1 cellular context compared by ENCODE assay signal in the genomic region with DNA sequence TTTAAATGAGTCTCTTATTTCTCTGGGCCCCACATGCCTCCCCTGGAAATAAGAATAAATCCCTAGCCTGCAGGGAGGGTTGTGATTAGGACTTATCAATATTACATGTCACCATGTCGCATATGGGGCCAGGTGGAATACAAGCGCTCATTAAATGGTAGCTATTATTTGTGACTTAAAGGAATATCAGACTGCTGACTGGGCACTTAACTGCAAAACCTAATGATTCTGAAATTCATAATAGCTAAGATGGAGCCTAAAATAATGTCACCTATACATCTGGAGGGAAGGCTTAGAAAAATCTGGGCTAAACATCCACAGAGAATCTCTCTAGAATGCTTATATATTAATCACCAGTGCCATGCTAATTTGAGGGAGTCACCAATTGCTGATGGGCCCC.
TF ChIP-seq lines count a peak whose summit lies in the region.

No MANE protein-coding gene starts in this region.

TF ChIP-seq in HepG2, 621 proteins besides CTCF, POLR2A, EP300 and RAD21 (continued from another document):
- TF ChIP-seq, protein P1, sequence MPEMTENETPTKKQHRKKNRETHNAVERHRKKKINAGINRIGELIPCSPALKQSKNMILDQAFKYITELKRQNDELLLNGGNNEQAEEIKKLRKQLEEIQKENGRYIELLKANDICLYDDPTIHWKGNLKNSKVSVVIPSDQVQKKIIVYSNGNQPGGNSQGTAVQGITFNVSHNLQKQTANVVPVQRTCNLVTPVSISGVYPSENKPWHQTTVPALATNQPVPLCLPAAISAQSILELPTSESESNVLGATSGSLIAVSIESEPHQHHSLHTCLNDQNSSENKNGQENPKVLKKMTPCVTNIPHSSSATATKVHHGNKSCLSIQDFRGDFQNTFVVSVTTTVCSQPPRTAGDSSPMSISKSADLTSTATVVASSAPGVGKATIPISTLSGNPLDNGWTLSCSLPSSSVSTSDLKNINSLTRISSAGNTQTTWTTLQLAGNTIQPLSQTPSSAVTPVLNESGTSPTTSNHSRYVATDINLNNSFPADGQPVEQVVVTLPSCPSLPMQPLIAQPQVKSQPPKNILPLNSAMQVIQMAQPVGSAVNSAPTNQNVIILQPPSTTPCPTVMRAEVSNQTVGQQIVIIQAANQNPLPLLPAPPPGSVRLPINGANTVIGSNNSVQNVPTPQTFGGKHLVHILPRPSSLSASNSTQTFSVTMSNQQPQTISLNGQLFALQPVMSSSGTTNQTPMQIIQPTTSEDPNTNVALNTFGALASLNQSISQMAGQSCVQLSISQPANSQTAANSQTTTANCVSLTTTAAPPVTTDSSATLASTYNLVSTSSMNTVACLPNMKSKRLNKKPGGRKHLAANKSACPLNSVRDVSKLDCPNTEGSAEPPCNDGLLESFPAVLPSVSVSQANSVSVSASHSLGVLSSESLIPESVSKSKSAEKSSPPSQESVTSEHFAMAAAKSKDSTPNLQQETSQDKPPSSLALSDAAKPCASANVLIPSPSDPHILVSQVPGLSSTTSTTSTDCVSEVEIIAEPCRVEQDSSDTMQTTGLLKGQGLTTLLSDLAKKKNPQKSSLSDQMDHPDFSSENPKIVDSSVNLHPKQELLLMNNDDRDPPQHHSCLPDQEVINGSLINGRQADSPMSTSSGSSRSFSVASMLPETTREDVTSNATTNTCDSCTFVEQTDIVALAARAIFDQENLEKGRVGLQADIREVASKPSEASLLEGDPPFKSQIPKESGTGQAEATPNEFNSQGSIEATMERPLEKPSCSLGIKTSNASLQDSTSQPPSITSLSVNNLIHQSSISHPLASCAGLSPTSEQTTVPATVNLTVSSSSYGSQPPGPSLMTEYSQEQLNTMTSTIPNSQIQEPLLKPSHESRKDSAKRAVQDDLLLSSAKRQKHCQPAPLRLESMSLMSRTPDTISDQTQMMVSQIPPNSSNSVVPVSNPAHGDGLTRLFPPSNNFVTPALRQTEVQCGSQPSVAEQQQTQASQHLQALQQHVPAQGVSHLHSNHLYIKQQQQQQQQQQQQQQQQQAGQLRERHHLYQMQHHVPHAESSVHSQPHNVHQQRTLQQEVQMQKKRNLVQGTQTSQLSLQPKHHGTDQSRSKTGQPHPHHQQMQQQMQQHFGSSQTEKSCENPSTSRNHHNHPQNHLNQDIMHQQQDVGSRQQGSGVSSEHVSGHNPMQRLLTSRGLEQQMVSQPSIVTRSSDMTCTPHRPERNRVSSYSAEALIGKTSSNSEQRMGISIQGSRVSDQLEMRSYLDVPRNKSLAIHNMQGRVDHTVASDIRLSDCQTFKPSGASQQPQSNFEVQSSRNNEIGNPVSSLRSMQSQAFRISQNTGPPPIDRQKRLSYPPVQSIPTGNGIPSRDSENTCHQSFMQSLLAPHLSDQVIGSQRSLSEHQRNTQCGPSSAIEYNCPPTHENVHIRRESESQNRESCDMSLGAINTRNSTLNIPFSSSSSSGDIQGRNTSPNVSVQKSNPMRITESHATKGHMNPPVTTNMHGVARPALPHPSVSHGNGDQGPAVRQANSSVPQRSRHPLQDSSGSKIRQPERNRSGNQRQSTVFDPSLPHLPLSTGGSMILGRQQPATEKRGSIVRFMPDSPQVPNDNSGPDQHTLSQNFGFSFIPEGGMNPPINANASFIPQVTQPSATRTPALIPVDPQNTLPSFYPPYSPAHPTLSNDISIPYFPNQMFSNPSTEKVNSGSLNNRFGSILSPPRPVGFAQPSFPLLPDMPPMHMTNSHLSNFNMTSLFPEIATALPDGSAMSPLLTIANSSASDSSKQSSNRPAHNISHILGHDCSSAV (CRISPR knock-in tag; IDR thresholded peaks at IDR 0.05; ENCODE audit: borderline replicate concordance), result no peak
- TF ChIP-seq, protein P2, sequence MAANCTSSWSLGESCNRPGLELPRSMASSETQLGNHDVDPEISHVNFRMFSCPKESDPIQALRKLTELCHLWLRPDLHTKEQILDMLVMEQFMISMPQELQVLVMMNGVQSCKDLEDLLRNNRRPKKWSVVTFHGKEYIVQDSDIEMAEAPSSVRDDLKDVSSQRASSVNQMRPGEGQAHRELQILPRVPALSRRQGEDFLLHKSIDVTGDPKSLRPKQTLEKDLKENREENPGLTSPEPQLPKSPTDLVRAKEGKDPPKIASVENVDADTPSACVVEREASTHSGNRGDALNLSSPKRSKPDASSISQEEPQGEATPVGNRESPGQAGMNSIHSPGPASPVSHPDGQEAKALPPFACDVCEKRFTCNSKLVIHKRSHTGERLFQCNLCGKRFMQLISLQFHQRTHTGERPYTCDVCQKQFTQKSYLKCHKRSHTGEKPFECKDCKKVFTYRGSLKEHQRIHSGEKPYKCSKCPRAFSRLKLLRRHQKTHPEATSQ (CRISPR knock-in tag; IDR thresholded peaks at IDR 0.05; ENCODE audit: borderline replicate concordance), result no peak
- TF ChIP-seq SIX4 (CRISPR knock-in tag; IDR thresholded peaks at IDR 0.05), result no peak
- TF ChIP-seq, protein P3, sequence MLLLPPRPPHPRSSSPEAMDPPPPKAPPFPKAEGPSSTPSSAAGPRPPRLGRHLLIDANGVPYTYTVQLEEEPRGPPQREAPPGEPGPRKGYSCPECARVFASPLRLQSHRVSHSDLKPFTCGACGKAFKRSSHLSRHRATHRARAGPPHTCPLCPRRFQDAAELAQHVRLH (CRISPR knock-in tag; IDR thresholded peaks at IDR 0.05; ENCODE audit: borderline replicate concordance, low read depth), result no peak
- TF ChIP-seq, protein P4, sequence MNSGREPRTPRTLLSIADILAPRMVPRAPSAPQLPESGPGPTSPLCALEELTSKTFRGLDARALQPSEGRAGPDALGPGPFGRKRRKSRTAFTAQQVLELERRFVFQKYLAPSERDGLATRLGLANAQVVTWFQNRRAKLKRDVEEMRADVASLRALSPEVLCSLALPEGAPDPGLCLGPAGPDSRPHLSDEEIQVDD (CRISPR knock-in tag; IDR thresholded peaks at IDR 0.05; ENCODE audit: borderline replicate concordance), result no peak
- TF ChIP-seq GATAD2A (CRISPR knock-in tag; IDR thresholded peaks at IDR 0.05), result no peak
- TF ChIP-seq TBP (CRISPR knock-in tag; IDR thresholded peaks at IDR 0.05), result no peak
